ENCODE assay signal across 19 cellular contexts in the genomic region with DNA sequence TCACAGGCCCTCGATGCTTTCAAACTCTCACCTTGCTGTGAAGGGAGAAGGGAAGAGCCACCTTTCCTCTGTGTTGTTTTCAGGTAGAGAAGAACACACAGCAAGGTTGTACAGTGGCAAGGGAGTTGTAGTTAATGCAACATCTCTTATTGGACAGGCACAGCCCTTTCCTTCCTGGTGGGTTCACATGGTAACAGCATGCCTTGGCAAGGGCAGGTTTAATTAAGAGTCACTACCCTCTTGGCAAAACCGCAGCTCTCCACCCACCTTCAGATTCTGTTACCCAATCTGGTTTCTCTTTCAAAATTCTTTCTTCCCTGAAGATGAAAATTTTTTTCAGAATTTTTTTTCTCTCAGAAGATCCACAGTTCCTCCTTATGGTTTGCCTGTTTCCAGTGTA.
DNase-seq lines count a peak whose midpoint lies in the region; TF ChIP-seq lines count a peak whose summit lies in the region.
"Had no signal": no experiment of that assay in that cellular context is flagged by ENCODE, and none has a peak within 500 bp of the region (broad histone marks: within the 10 kb centered on the region; RNA-seq: fewer than 3 reads in every experiment).

No MANE protein-coding gene starts in this region.

- no peak overlapping the region for H3K27ac Mint-ChIP-seq in activated T-cell treated with anti-CD3 and anti-CD28 coated beads, Interleukin-2, amount 50 U/mL, for 24 hours
- H3K27ac Mint-ChIP-seq: activated naive CD4-positive, alpha-beta T cell treated with anti-CD3 and anti-CD28 coated beads for 36 hours; effector memory CD8-positive, alpha-beta T cell; nephron progenitor cell had no signal

- no TSS peak for BruUV-seq in mammary epithelial cell (replicated peaks; lab: Mats Ljungman, UMichigan)

- H3K4me1 ChIP-seq in mammary epithelial cell (ENCODE audit: insufficient read depth, low read length) (peaks cover 32% of the 10 kb centered on the region), Karpas-422 (ENCODE audit: low read length) (no peaks in the 10 kb centered on the region)
- H3K4me1 ChIP-seq: transverse colon had no signal

- H3K9ac ChIP-seq in mammary epithelial cell (ENCODE audit: insufficient read depth, low read length) (no peak overlapping the region), Karpas-422 (ENCODE audit: low read length) (no peak overlapping the region)

- dilution Hi-C loops in mammary epithelial cell (cut with HindIII; ENCODE audit: low sequenced_read_pairs): no loop called here

- no peak for TF ChIP-seq CTCF in mammary epithelial cell (conservative IDR thresholded peaks at IDR 0.05 in 1 of 2, IDR thresholded peaks at IDR 0.05 in 1 of 2; ENCODE audit: extremely low read depth in 1 of 2, insufficient read depth in 1 of 2, low read depth in 1 of 2, low read length in 2 of 2)

- H3K9me3 Mint-ChIP-seq in activated T-cell treated with anti-CD3 and anti-CD28 coated beads, Interleukin-2, amount 50 U/mL, for 24 hours: no peaks in the 10 kb centered on the region
- H3K9me3 Mint-ChIP-seq: activated naive CD4-positive, alpha-beta T cell treated with anti-CD3 and anti-CD28 coated beads for 36 hours; effector memory CD8-positive, alpha-beta T cell; nephron progenitor cell had no signal

- H3K4me1 Mint-ChIP-seq in activated T-cell treated with anti-CD3 and anti-CD28 coated beads, Interleukin-2, amount 50 U/mL, for 24 hours (ENCODE audit: low read depth): no peaks in the 10 kb centered on the region
- H3K4me1 Mint-ChIP-seq: CD8-positive, alpha-beta memory T cell; nephron progenitor cell had no signal

- in situ Hi-C loops in mammary epithelial cell (cut with MboI; ENCODE audit: low sequenced_read_pairs in 2 of 2): no loop called here

- DNase-seq in NCI-H187 treated with DMSO at 0.1 percent for 48 hours (lab: John Stamatoyannopoulos, UW) (peak; percentile 20), NCI-H187 (lab: John Stamatoyannopoulos, UW) (no peak), NCI-H2171 (lab: John Stamatoyannopoulos, UW) (peak; percentile 69), mammary epithelial cell (peak; percentile 71), ureter (ENCODE audit: low spot score) (peak; percentile 61), Karpas-422 (no peak), OCI-M2 (lab: John Stamatoyannopoulos, UW; ENCODE audit: unreplicated experiment) (no peak)
- no peak for DNase-seq in activated T-cell treated with anti-CD3 and anti-CD28 coated beads, Interleukin-2, amount 50 U/mL, for 24 hours
- DNase-seq: activated naive CD4-positive, alpha-beta T cell treated with anti-CD3 and anti-CD28 coated beads for 36 hours; brain microvascular endothelial cell; CD8-positive, alpha-beta memory T cell; effector memory CD8-positive, alpha-beta T cell; foreskin fibroblast; GF-D8; IMR-90; mesenchymal stem cell; nephron progenitor cell; stimulated activated CD4-positive, alpha-beta T cell treated with anti-CD3 and anti-CD28 coated beads, Interleukin-2, amount 100 ng/mL, for 24 hours; transverse colon had no signal

- no peaks in the 10 kb centered on the region for H3K27me3 ChIP-seq in mammary epithelial cell (ENCODE audit: insufficient read depth, low read length)
- H3K27me3 ChIP-seq in Karpas-422 (ENCODE audit: low read length): no peaks in the 10 kb centered on the region
- H3K27me3 ChIP-seq: brain microvascular endothelial cell, transverse colon had no signal

- no peaks in the 10 kb centered on the region for H3K36me3 ChIP-seq in mammary epithelial cell (ENCODE audit: insufficient read depth, low read length)
- H3K36me3 ChIP-seq in Karpas-422 (ENCODE audit: insufficient read depth, low read length): no peaks in the 10 kb centered on the region
- H3K36me3 ChIP-seq: brain microvascular endothelial cell, transverse colon had no signal

- no peaks in the 10 kb centered on the region for H3K36me3 Mint-ChIP-seq in activated T-cell treated with anti-CD3 and anti-CD28 coated beads, Interleukin-2, amount 50 U/mL, for 24 hours (ENCODE audit: low read depth)
- H3K36me3 Mint-ChIP-seq: CD8-positive, alpha-beta memory T cell had no signal

- H3K4me2 ChIP-seq in mammary epithelial cell (ENCODE audit: insufficient read depth, low read depth, low read length) (peak overlapping the region; percentile 47), Karpas-422 (ENCODE audit: low read depth, low read length, poor library complexity, severe bottlenecking) (no peak overlapping the region)

- H3K4me3 Mint-ChIP-seq in activated T-cell treated with anti-CD3 and anti-CD28 coated beads, Interleukin-2, amount 50 U/mL, for 24 hours: no peak overlapping the region
- H3K4me3 Mint-ChIP-seq: activated naive CD4-positive, alpha-beta T cell treated with anti-CD3 and anti-CD28 coated beads for 36 hours; CD8-positive, alpha-beta memory T cell; effector memory CD8-positive, alpha-beta T cell; nephron progenitor cell had no signal

- intact Hi-C loops in mammary epithelial cell (cut with micrococcal nuclease): no loop called here

- WGBS in mammary epithelial cell (ENCODE audit: low coverage, missing lambda C conversion rate): 5% methylated on average over 2 of the region's 2 CpGs

- H3K27ac ChIP-seq in mammary epithelial cell (ENCODE audit: insufficient read depth, low read depth, low read length) (peak overlapping the region; percentile 14), Karpas-422 (ENCODE audit: low read length) (no peak overlapping the region)
- H3K27ac ChIP-seq: brain microvascular endothelial cell, transverse colon had no signal

- H2AFZ ChIP-seq in mammary epithelial cell (ENCODE audit: low read depth, low read length) (peak overlapping the region; percentile 72), Karpas-422 (ENCODE audit: low read length) (no peak overlapping the region)

- H3K9me3 ChIP-seq in mammary epithelial cell (replicated peaks; ENCODE audit: insufficient read depth, low read length) (no peaks in the 10 kb centered on the region), Karpas-422 (ENCODE audit: low read length) (no peaks in the 10 kb centered on the region; the same call in 1 of the 2 replicates)
- H3K9me3 ChIP-seq: transverse colon had no signal

- H3K79me2 ChIP-seq in mammary epithelial cell (ENCODE audit: insufficient read depth, low read length) (no peaks in the 10 kb centered on the region), Karpas-422 (ENCODE audit: low read length) (no peaks in the 10 kb centered on the region)

- CTCF ChIA-PET in mammary epithelial cell (lab: Charles Lee; ENCODE audit: low non-redundant PET): interaction anchor here (0.6 kb wide), 1 partner anchor 45 kb away, joined by 4 read pairs; no protein-coding TSS in a partner anchor

- H3K9me2 ChIP-seq in Karpas-422 (replicated peaks; ENCODE audit: insufficient read depth, low read length): no peaks in the 10 kb centered on the region

- H3K4me3 ChIP-seq in mammary epithelial cell (replicated peaks in 1 of 3; ENCODE audit: insufficient read depth in 1 of 3, low read depth in 2 of 3, low read length in 3 of 3): no peak overlapping the region
- no peak overlapping the region for H3K4me3 ChIP-seq in Karpas-422 (ENCODE audit: low read length)
- H3K4me3 ChIP-seq: transverse colon had no signal

- H4K20me1 ChIP-seq in mammary epithelial cell (ENCODE audit: insufficient read depth, low read length): no peaks in the 10 kb centered on the region
- no peaks in the 10 kb centered on the region for H4K20me1 ChIP-seq in Karpas-422 (ENCODE audit: insufficient read depth, low read depth, low read length)

- H3K27me3 Mint-ChIP-seq in activated T-cell treated with anti-CD3 and anti-CD28 coated beads, Interleukin-2, amount 50 U/mL, for 24 hours: no peaks in the 10 kb centered on the region
- H3K27me3 Mint-ChIP-seq: effector memory CD8-positive, alpha-beta T cell had no signal

Comparison
In these comparisons a context has a peak if more than half of its experiments do, and no peak if none do; other contexts are left out.
1. DNase-seq: peak in NCI-H187 treated with DMSO at 0.1 percent for 48 hours (single experiment), NCI-H2171 (single experiment), mammary epithelial cell (single experiment) and ureter (single experiment); none in NCI-H187 (0 of 2), activated T-cell treated with anti-CD3 and anti-CD28 coated beads, Interleukin-2, amount 50 U/mL, for 24 hours (single experiment), Karpas-422 (single experiment) and OCI-M2 (single experiment).